ENCODE assay signal across 4 cellular contexts in genomic region chr1:147631839-147632238, GRCh38.
"Had no signal": no experiment of that assay in that cellular context is flagged by ENCODE, and none has a peak within 500 bp of the region (broad histone marks: within the 10 kb centered on the region; RNA-seq: fewer than 3 reads in every experiment).

No MANE protein-coding gene starts in this region.

- ATAC-seq: GM23338 had no signal

- H3K27ac Mint-ChIP-seq: GM23338, H9 had no signal

- DNase-seq: H9, HCEC 1CT, IMR-90 had no signal

- H3K4me3 Mint-ChIP-seq: GM23338, H9 had no signal

- H3K4me3 ChIP-seq: GM23338 had no signal

- H3K9me3 Mint-ChIP-seq: GM23338, H9 had no signal
